In genomic region chr9:16551692-16552091, GRCh38 we compare ENCODE assay signal across 23 cellular contexts.
"Had no signal": no experiment of that assay in that cellular context is flagged by ENCODE, and none has a peak within 500 bp of the region (broad histone marks: within the 10 kb centered on the region; RNA-seq: fewer than 3 reads in every experiment).

No MANE protein-coding gene starts in this region.

- H3K27ac ChIP-seq: ascending aorta, cardiac muscle cell, SJCRH30, SK-N-MC had no signal

- DNase-seq: activated CD4-positive, alpha-beta T cell treated with anti-CD3 and anti-CD28 coated beads, Interleukin-2, amount 10 ng/mL, durations not matched to agents 7 days and 5 days; activated CD4-positive, alpha-beta T cell treated with anti-CD3 and anti-CD28 coated beads, Interleukin-2, amount 50 U/mL, for 48 hours; activated CD8-positive, alpha-beta T cell treated with anti-CD3 and anti-CD28 coated beads, Interleukin-2, amount 10 ng/mL, durations not matched to agents 7 days and 5 days; activated naive CD8-positive, alpha-beta T cell treated with anti-CD3 and anti-CD28 coated beads, Interleukin-2, amount 10 ng/mL, durations not matched to agents 7 days and 5 days; activated T-cell treated with anti-CD3 and anti-CD28 coated beads, Interleukin-2, amount 50 U/mL, for 24 hours; amygdala; NCI-H1092 treated with DMSO at 0.1 percent for 48 hours; NCI-H1417; NCI-H146; NCI-H187; NCI-H2029 treated with DMSO at 0.1 percent for 48 hours; NCI-H2107; NCI-H345; NCI-H524 treated with DMSO at 0.1 percent for 48 hours; SHP77; SJCRH30; T1000 had no signal

- H3K4me3 ChIP-seq: ascending aorta, cardiac muscle cell, SJCRH30, SK-N-MC had no signal

- H3K27me3 Mint-ChIP-seq: activated CD4-positive, alpha-beta T cell treated with anti-CD3 and anti-CD28 coated beads, Interleukin-2, amount 10 ng/mL, durations not matched to agents 7 days and 5 days; activated naive CD8-positive, alpha-beta T cell treated with anti-CD3 and anti-CD28 coated beads, Interleukin-2, amount 10 ng/mL, durations not matched to agents 7 days and 5 days; activated T-cell treated with anti-CD3 and anti-CD28 coated beads, Interleukin-2, amount 50 U/mL, for 24 hours; central memory CD8-positive, alpha-beta T cell had no signal

- H3K9me3 ChIP-seq: ascending aorta, SJCRH30 had no signal

- H3K36me3 Mint-ChIP-seq: activated naive CD4-positive, alpha-beta T cell treated with anti-CD3 and anti-CD28 coated beads, Interleukin-2, amount 50 U/mL, for 24 hours; activated naive CD8-positive, alpha-beta T cell treated with anti-CD3 and anti-CD28 coated beads, Interleukin-2, amount 10 ng/mL, durations not matched to agents 7 days and 5 days had no signal

- H3K4me1 Mint-ChIP-seq: activated CD4-positive, alpha-beta T cell treated with anti-CD3 and anti-CD28 coated beads, Interleukin-2, amount 10 ng/mL, durations not matched to agents 7 days and 5 days; activated naive CD4-positive, alpha-beta T cell treated with anti-CD3 and anti-CD28 coated beads, Interleukin-2, amount 50 U/mL, for 24 hours; activated naive CD8-positive, alpha-beta T cell treated with anti-CD3 and anti-CD28 coated beads, Interleukin-2, amount 10 ng/mL, durations not matched to agents 7 days and 5 days; central memory CD8-positive, alpha-beta T cell had no signal

- H3K4me3 Mint-ChIP-seq: activated CD4-positive, alpha-beta T cell treated with anti-CD3 and anti-CD28 coated beads, Interleukin-2, amount 10 ng/mL, durations not matched to agents 7 days and 5 days; activated CD8-positive, alpha-beta T cell treated with anti-CD3 and anti-CD28 coated beads, Interleukin-2, amount 10 ng/mL, durations not matched to agents 7 days and 5 days; activated naive CD4-positive, alpha-beta T cell treated with anti-CD3 and anti-CD28 coated beads, Interleukin-2, amount 50 U/mL, for 24 hours; activated naive CD8-positive, alpha-beta T cell treated with anti-CD3 and anti-CD28 coated beads, Interleukin-2, amount 10 ng/mL, durations not matched to agents 7 days and 5 days; activated T-cell treated with anti-CD3 and anti-CD28 coated beads, Interleukin-2, amount 50 U/mL, for 24 hours; central memory CD8-positive, alpha-beta T cell had no signal

- ATAC-seq: activated CD8-positive, alpha-beta T cell treated with anti-CD3 and anti-CD28 coated beads, Interleukin-2, amount 10 ng/mL, durations not matched to agents 7 days and 5 days; Panc1 had no signal

- H3K36me3 ChIP-seq: cardiac muscle cell had no signal

- H3K9me3 Mint-ChIP-seq: activated CD4-positive, alpha-beta T cell treated with anti-CD3 and anti-CD28 coated beads, Interleukin-2, amount 10 ng/mL, durations not matched to agents 7 days and 5 days; activated naive CD4-positive, alpha-beta T cell treated with anti-CD3 and anti-CD28 coated beads, Interleukin-2, amount 50 U/mL, for 24 hours; activated naive CD8-positive, alpha-beta T cell treated with anti-CD3 and anti-CD28 coated beads, Interleukin-2, amount 10 ng/mL, durations not matched to agents 7 days and 5 days had no signal

- H3K4me1 ChIP-seq: ascending aorta, SJCRH30 had no signal

- H3K27ac Mint-ChIP-seq: activated CD4-positive, alpha-beta T cell treated with anti-CD3 and anti-CD28 coated beads, Interleukin-2, amount 10 ng/mL, durations not matched to agents 7 days and 5 days; activated CD8-positive, alpha-beta T cell treated with anti-CD3 and anti-CD28 coated beads, Interleukin-2, amount 10 ng/mL, durations not matched to agents 7 days and 5 days; activated naive CD4-positive, alpha-beta T cell treated with anti-CD3 and anti-CD28 coated beads, Interleukin-2, amount 50 U/mL, for 24 hours; activated naive CD8-positive, alpha-beta T cell treated with anti-CD3 and anti-CD28 coated beads, Interleukin-2, amount 10 ng/mL, durations not matched to agents 7 days and 5 days; activated T-cell treated with anti-CD3 and anti-CD28 coated beads, Interleukin-2, amount 50 U/mL, for 24 hours had no signal

- H3K27me3 ChIP-seq: ascending aorta, SJCRH30 had no signal
